Comparison of ENCODE assay signal across 8 cellular contexts in genomic region chr3:23918331-23918730, GRCh38. TPM values are rescaled to one million over a fixed set of nuclear protein-coding genes. Genes with fewer than 3 reads are reported as not detected.
DNase-seq lines count a peak whose midpoint lies in the region; ATAC-seq and TF ChIP-seq lines count a peak whose summit lies in the region.
"Not testable (repeated sequence)": the region's sequence is repeated elsewhere in the genome, so short reads cannot be mapped to it uniquely, and the experiment has no call there.

No MANE protein-coding gene starts in this region.

- H4K20me1 ChIP-seq in OCI-LY3 (ENCODE audit: insufficient read depth, low read length) = peaks cover 37% of the 10 kb centered on the region

- intact Hi-C loops in colonic mucosa (cut with DNase I); heart left ventricle (cut with DNase I); aorta (cut with DNase I): not testable (repeated sequence)

- H3K27ac ChIP-seq in OCI-LY3 (ENCODE audit: low read length) (peak overlapping the region; percentile 77), colonic mucosa (peak overlapping the region; percentile 93), heart left ventricle (peak overlapping the region in 10 of 12 donors; percentile 79 to 96 (median 93)), mucosa of rectum (ENCODE audit: low read depth in 2 of 2, low read length in 2 of 2) (peak overlapping the region in 1 of 2 donors; percentile 96)
- not testable (repeated sequence) for H3K27ac ChIP-seq in aorta (ENCODE audit: low read depth in 1 of 2, low read length in 2 of 2)

- H3K27ac Mint-ChIP-seq in activated T-cell treated with anti-CD3 and anti-CD28 coated beads, Interleukin-2, amount 50 U/mL, for 72 hours = peak overlapping the region; percentile 99

- not testable (repeated sequence) for ATAC-seq in activated T-cell treated with anti-CD3 and anti-CD28 coated beads, Interleukin-2, amount 50 U/mL, for 72 hours (replicated peaks in 1 of 2); heart left ventricle; aorta (ENCODE audit: low FRiP score)

- 27 to 35% (median 27%) methylated on average over 12 of the region's 12 CpGs for WGBS in heart left ventricle, 4 donors
- WGBS in aorta, 2 donors = 17% methylated on average over 12 of the region's 12 CpGs

- H3K79me2 ChIP-seq in OCI-LY3 (ENCODE audit: low read length) = peaks cover 41% of the 10 kb centered on the region

- DNase-seq in GM12865 (ENCODE audit: low read depth); activated T-cell treated with anti-CD3 and anti-CD28 coated beads, Interleukin-2, amount 50 U/mL, for 72 hours; colonic mucosa; heart left ventricle; skeletal muscle cell (ENCODE audit: low read depth); aorta: not testable (repeated sequence)

- H2AFZ ChIP-seq in OCI-LY3 (ENCODE audit: low read depth, low read length) = not testable (repeated sequence)

- peak overlapping the region; percentile 92 for H3K9ac ChIP-seq in OCI-LY3 (ENCODE audit: low read length)
- H3K9ac ChIP-seq in colonic mucosa (ENCODE audit: low read depth in 2 of 2, low read length in 2 of 2) = peak overlapping the region; percentile 88 to 95
- peak overlapping the region; percentile 87 to 99 for H3K9ac ChIP-seq in mucosa of rectum (ENCODE audit: low read depth in 1 of 2, low read length in 2 of 2)

- peak overlapping the region; percentile 92 for H3K4me2 ChIP-seq in OCI-LY3 (ENCODE audit: low read length)

- not testable (repeated sequence) for TF ChIP-seq CTCF in GM12865 (IDR thresholded peaks at IDR 0.05; ENCODE audit: insufficient read depth, low read depth, low read length, missing control alignments); OCI-LY3 (IDR thresholded peaks at IDR 0.05; ENCODE audit: low read depth, low read length); colonic mucosa (IDR thresholded peaks at IDR 0.05); heart left ventricle (IDR thresholded peaks at IDR 0.05)

- peaks cover 24 to 36% of the 10 kb centered on the region in 2 donors for H3K36me3 Mint-ChIP-seq in activated T-cell treated with anti-CD3 and anti-CD28 coated beads, Interleukin-2, amount 50 U/mL, for 72 hours (ENCODE audit: insufficient read depth in 2 of 2)

- H3K4me3 Mint-ChIP-seq in activated T-cell treated with anti-CD3 and anti-CD28 coated beads, Interleukin-2, amount 50 U/mL, for 72 hours = peak overlapping the region; percentile 98 to 99

- not testable (repeated sequence) for H3K9me3 Mint-ChIP-seq in activated T-cell treated with anti-CD3 and anti-CD28 coated beads, Interleukin-2, amount 50 U/mL, for 72 hours

- H3K4me3 ChIP-seq in GM12865 (ENCODE audit: low read depth, low read length) (peak overlapping the region; percentile 75), OCI-LY3 (ENCODE audit: low read length) (peak overlapping the region; percentile 88), colonic mucosa (peak overlapping the region; percentile 95), heart left ventricle (peak overlapping the region; percentile 76 to 99 (median 85)), mucosa of rectum (ENCODE audit: low read length in 2 of 2) (peak overlapping the region; percentile 90 to 96), skeletal muscle cell (ENCODE audit: low read depth, low read length) (peak overlapping the region; percentile 90), aorta (ENCODE audit: low read length in 2 of 2) (peak overlapping the region; percentile 55 to 65)

- H3K27me3 ChIP-seq in OCI-LY3 (ENCODE audit: low read depth, low read length); colonic mucosa; heart left ventricle; mucosa of rectum (ENCODE audit: control insufficient read depth in 2 of 2, insufficient read depth in 2 of 2, low read length in 2 of 2); aorta (ENCODE audit: control insufficient read depth in 1 of 2, insufficient read depth in 2 of 2, low read length in 1 of 2): not testable (repeated sequence)

- H3K9me3 ChIP-seq in OCI-LY3 (ENCODE audit: insufficient read depth, low read length); colonic mucosa; heart left ventricle; mucosa of rectum (ENCODE audit: control insufficient read depth in 2 of 2, low read length in 2 of 2); aorta (ENCODE audit: control insufficient read depth, low read length): not testable (repeated sequence)

- H3K27me3 Mint-ChIP-seq in activated T-cell treated with anti-CD3 and anti-CD28 coated beads, Interleukin-2, amount 50 U/mL, for 72 hours (ENCODE audit: low read depth) = not testable (repeated sequence)

- H3K4me1 ChIP-seq in OCI-LY3 (ENCODE audit: low read length) (peaks cover 26% of the 10 kb centered on the region), heart left ventricle (peaks cover 7 to 48% (median 25%) of the 10 kb centered on the region in 12 donors), mucosa of rectum (ENCODE audit: control insufficient read depth in 2 of 2, insufficient read depth in 2 of 2, low read length in 2 of 2) (peaks cover 11 to 13% of the 10 kb centered on the region in 2 donors)
- H3K4me1 ChIP-seq in colonic mucosa; aorta (ENCODE audit: control insufficient read depth in 1 of 2, insufficient read depth in 2 of 2, low read length in 2 of 2): not testable (repeated sequence)

- TF ChIP-seq POLR2A in heart left ventricle (IDR thresholded peaks at IDR 0.05) = not testable (repeated sequence)

- peaks cover 59% of the 10 kb centered on the region for H3K4me1 Mint-ChIP-seq in activated T-cell treated with anti-CD3 and anti-CD28 coated beads, Interleukin-2, amount 50 U/mL, for 72 hours (ENCODE audit: low read depth)

- H3K36me3 ChIP-seq in OCI-LY3 (replicated peaks; ENCODE audit: low read depth, low read length) (peaks cover 40% of the 10 kb centered on the region), heart left ventricle (peaks cover 0 to 51% (median 43%) of the 10 kb centered on the region in 9 donors), mucosa of rectum (ENCODE audit: control insufficient read depth in 2 of 2, insufficient read depth in 2 of 2, low read length in 2 of 2) (peaks cover 19 to 26% of the 10 kb centered on the region in 2 donors)
- H3K36me3 ChIP-seq in colonic mucosa; aorta (ENCODE audit: control insufficient read depth in 1 of 2, insufficient read depth in 2 of 2, low read length in 1 of 2): not testable (repeated sequence)

RNA-seq across cellular contexts. Expression of gene RPL15, which starts 1.4 kb away (rescaled TPM):
- 1,000 to 10,000 TPM; 2,452 to 2,630 TPM for total RNA-seq in activated T-cell treated with anti-CD3 and anti-CD28 coated beads, Interleukin-2, amount 50 U/mL, for 72 hours
- total RNA-seq in colonic mucosa = 1,000 to 10,000 TPM; 1,434 to 1,547 TPM
- 1,000 to 10,000 TPM in 4 of 9 donors, 100 to 1,000 TPM in 5; 834 to 1,126 (median 995) TPM for total RNA-seq in heart left ventricle
- 1,000 to 10,000 TPM; 1,262 to 3,123 TPM for polyA plus RNA-seq in heart left ventricle
- total RNA-seq in aorta = 1,000 to 10,000 TPM; 1,314 to 1,433 TPM
- 1,000 to 10,000 TPM; 3,412 to 5,106 TPM for polyA plus RNA-seq in aorta

RNA-seq across cellular contexts. Expression of gene NKIRAS1, which starts 1.5 kb away (rescaled TPM):
- total RNA-seq in activated T-cell treated with anti-CD3 and anti-CD28 coated beads, Interleukin-2, amount 50 U/mL, for 72 hours = 1 to 10 TPM; 2.5 to 3.6 TPM
- total RNA-seq in colonic mucosa (1 to 10 TPM; 2.6 to 5.4 TPM), heart left ventricle (10 to 100 TPM; 15.2 to 23.2 (median 18.8) TPM), aorta (10 to 100 TPM; 10.9 to 11.9 TPM)
- polyA plus RNA-seq in heart left ventricle (10 to 100 TPM; 13.3 to 17.8 TPM), aorta (10 to 100 TPM; 14.8 to 17.8 TPM)

RNA-seq across cellular contexts. Expression of gene NR1D2, which starts 26.8 kb away (rescaled TPM):
- 1 to 10 TPM; 5.6 to 8.7 TPM for total RNA-seq in activated T-cell treated with anti-CD3 and anti-CD28 coated beads, Interleukin-2, amount 50 U/mL, for 72 hours
- total RNA-seq in colonic mucosa = 10 to 100 TPM in 1 of 2 donors, 1 to 10 TPM in 1; 9.8 to 41.9 TPM
- 10 to 100 TPM; 16.2 to 62.1 (median 36.5) TPM for total RNA-seq in heart left ventricle
- 1 to 10 TPM; 5.6 to 7.5 TPM for polyA plus RNA-seq in heart left ventricle
- 10 to 100 TPM; 26.9 to 61.1 TPM for total RNA-seq in aorta
- 10 to 100 TPM; 16.3 to 18.4 TPM for polyA plus RNA-seq in aorta
